ENCODE assay signal across 14 cellular contexts in genomic region chr1:155124503-155125463, GRCh38. TPM values are rescaled to one million over a fixed set of nuclear protein-coding genes. Genes with fewer than 3 reads are reported as not detected.
DNase-seq lines count a peak whose midpoint lies in the region; ATAC-seq and TF ChIP-seq lines count a peak whose summit lies in the region.
"Had no signal": no experiment of that assay in that cellular context is flagged by ENCODE, and none has a peak within 500 bp of the region (broad histone marks: within the 10 kb centered on the region; RNA-seq: fewer than 3 reads in every experiment).

No MANE protein-coding gene starts in this region.

- H3K27ac ChIP-seq in Panc1 (ENCODE audit: low read length) = peak overlapping the region; percentile 65

- no peaks in the 10 kb centered on the region for H3K36me3 Mint-ChIP-seq in activated CD4-positive, alpha-beta memory T cell treated with anti-CD3 and anti-CD28 coated beads for 36 hours
- H3K36me3 Mint-ChIP-seq: activated naive CD8-positive, alpha-beta T cell had no signal

- peaks cover 3% of the 10 kb centered on the region; the same call in 1 of the 2 replicates for H3K36me3 ChIP-seq in Panc1 (ENCODE audit: control insufficient read depth, insufficient read depth, low read length)
- H3K36me3 ChIP-seq: thyroid gland had no signal

- peaks cover 47% of the 10 kb centered on the region for H3K4me1 ChIP-seq in Panc1 (ENCODE audit: control insufficient read depth, insufficient read depth, low read length)

- H3K27ac Mint-ChIP-seq in activated CD4-positive, alpha-beta memory T cell treated with anti-CD3 and anti-CD28 coated beads for 36 hours = no peak overlapping the region
- H3K27ac Mint-ChIP-seq: activated CD4-positive, alpha-beta T cell treated with anti-CD3 and anti-CD28 coated beads, Interleukin-2, amount 10 ng/mL, durations not matched to agents 24 days and 14 days; activated naive CD8-positive, alpha-beta T cell had no signal

- POLR2A ChIA-PET in Panc1 (lab: Charles Lee) = interaction anchor here (0.6 kb wide), 1 partner anchor 10 kb away, joined by 3 read pairs; no protein-coding TSS in a partner anchor
- POLR2A ChIA-PET in activated CD4-positive, alpha-beta memory T cell treated with anti-CD3 and anti-CD28 coated beads for 36 hours (lab: Charles Lee) = no interaction called here

- no peak for ATAC-seq in Panc1

- no TSS peak for BruUV-seq in Panc1 (replicated peaks; lab: Mats Ljungman, UMichigan)

- no peak overlapping the region for H3K4me3 Mint-ChIP-seq in activated CD4-positive, alpha-beta memory T cell treated with anti-CD3 and anti-CD28 coated beads for 36 hours

- in situ Hi-C loops in Panc1 (cut with HindIII; ENCODE audit: low pct_unique_long_range_greater_than_20kb, low sequenced_read_pairs) = no loop called here

- H3K9me3 Mint-ChIP-seq in activated CD4-positive, alpha-beta memory T cell treated with anti-CD3 and anti-CD28 coated beads for 36 hours = no peaks in the 10 kb centered on the region
- H3K9me3 Mint-ChIP-seq: activated CD4-positive, alpha-beta T cell treated with anti-CD3 and anti-CD28 coated beads, Interleukin-2, amount 10 ng/mL, durations not matched to agents 24 days and 14 days had no signal

- no peaks in the 10 kb centered on the region for H3K9me3 ChIP-seq in Panc1 (ENCODE audit: control insufficient read depth, insufficient read depth, low read depth, low read length)
- H3K9me3 ChIP-seq: thyroid gland had no signal

- H3K4me1 Mint-ChIP-seq in activated CD4-positive, alpha-beta memory T cell treated with anti-CD3 and anti-CD28 coated beads for 36 hours (ENCODE audit: low read depth) = peaks cover 29% of the 10 kb centered on the region

- DNase-seq in 8988T = peak; percentile 63
- no peak for DNase-seq in Panc1 (ENCODE audit: low read depth, low spot score)
- peak; percentile 57 for DNase-seq in ecto neural progenitor cell (ENCODE audit: low spot score)
- peak; percentile 50 to 89 for DNase-seq in lung microvascular endothelial cell (ENCODE audit: low read depth in 2 of 2)
- DNase-seq in activated CD4-positive, alpha-beta memory T cell treated with anti-CD3 and anti-CD28 coated beads for 36 hours = no peak
- DNase-seq in stimulated activated CD4-positive, alpha-beta T cell treated with anti-CD3 and anti-CD28 coated beads, Interleukin-4, amount 100 ng/mL, for 1 hour = no peak
- no peak for DNase-seq in NCI-H187 (lab: John Stamatoyannopoulos, UW)
- no peak for DNase-seq in GF-D8 (lab: John Stamatoyannopoulos, UW)
- DNase-seq: activated CD4-positive, alpha-beta T cell treated with anti-CD3 and anti-CD28 coated beads, Interleukin-2, amount 10 ng/mL, durations not matched to agents 24 days and 14 days; NCI-H1694 treated with DMSO at 0.1 percent for 48 hours; stimulated activated CD4-positive, alpha-beta T cell treated with anti-CD3 and anti-CD28 coated beads, Interleukin-2, amount 100 ng/mL, for 24 hours had no signal

- intact Hi-C loops in Panc1 (cut with micrococcal nuclease; ENCODE audit: unreplicated experiment) = loop anchor here (5.0 kb wide), 1 partner anchor 32 kb away; no protein-coding TSS in a partner anchor
- intact Hi-C loops in activated CD4-positive, alpha-beta memory T cell treated with anti-CD3 and anti-CD28 coated beads for 36 hours (cut with micrococcal nuclease) = no loop called here

- peak overlapping the region in 1 of 2 experiments; percentile 18; a peak in 1 of 4 replicates for H3K4me3 ChIP-seq in Panc1 (ENCODE audit: low read depth in 2 of 2, low read length in 2 of 2)

- TF ChIP-seq CTCF in Panc1 (IDR thresholded peaks at IDR 0.05) = no peak

- H3K27me3 ChIP-seq in Panc1 (ENCODE audit: control insufficient read depth, insufficient read depth, low read length) = no peaks in the 10 kb centered on the region
- H3K27me3 ChIP-seq: thyroid gland had no signal

- CTCF ChIA-PET in Panc1 (lab: Charles Lee) = interaction anchor here (0.7 to 1.7 kb wide), 3 partner anchors 9 to 33 kb away, joined by 5 to 7 read pairs (median 5); no protein-coding TSS in a partner anchor
- CTCF ChIA-PET in activated CD4-positive, alpha-beta memory T cell treated with anti-CD3 and anti-CD28 coated beads for 36 hours (lab: Charles Lee) = interaction anchor here (1.4 to 4.4 kb wide), 6 partner anchors 33 to 79 kb away, joined by 4 to 15 read pairs (median 9); partner anchors contain the start of gene KRTCAP2

- peaks cover 23% of the 10 kb centered on the region for H3K27me3 Mint-ChIP-seq in activated CD4-positive, alpha-beta memory T cell treated with anti-CD3 and anti-CD28 coated beads for 36 hours
- H3K27me3 Mint-ChIP-seq: activated naive CD8-positive, alpha-beta T cell had no signal

RNA-seq across cellular contexts. Expression of gene EFNA1, which starts 2.9 kb away (rescaled TPM):
- total RNA-seq in Panc1 (2021; ENCODE audit: unreplicated experiment) = 23.8 TPM
- 37.9 TPM for polyA plus RNA-seq in Panc1 (2012; ENCODE audit: insufficient read length)
- total RNA-seq in lung microvascular endothelial cell = 127 and 129 TPM in 2 replicates
- under 1 TPM in 1 of 2 experiments, not detected in 1; 0.24 TPM for total RNA-seq in activated CD4-positive, alpha-beta memory T cell treated with anti-CD3 and anti-CD28 coated beads for 36 hours
- total RNA-seq: activated CD4-positive, alpha-beta T cell treated with anti-CD3 and anti-CD28 coated beads, Interleukin-2, amount 10 ng/mL, durations not matched to agents 24 days and 14 days; fibroblast of lung had no signal

RNA-seq across cellular contexts. Expression of gene SLC50A1, which starts 10.9 kb away (rescaled TPM):
- 67.4 TPM for total RNA-seq in Panc1 (2021; ENCODE audit: unreplicated experiment)
- 79.4 TPM for polyA plus RNA-seq in Panc1 (2012; ENCODE audit: insufficient read length)
- 36.9 and 41.8 TPM in 2 replicates for total RNA-seq in lung microvascular endothelial cell
- total RNA-seq in activated CD4-positive, alpha-beta memory T cell treated with anti-CD3 and anti-CD28 coated beads for 36 hours = 10 to 100 TPM; 60.1 TPM

RNA-seq across cellular contexts. Expression of gene DPM3, which starts 15.5 kb away (rescaled TPM):
- 66.0 TPM for total RNA-seq in Panc1 (2021; ENCODE audit: unreplicated experiment)
- polyA plus RNA-seq in Panc1 (2012; ENCODE audit: insufficient read length) = 89.1 TPM
- 25.5 and 34.9 TPM in 2 replicates for total RNA-seq in lung microvascular endothelial cell
- total RNA-seq in activated CD4-positive, alpha-beta memory T cell treated with anti-CD3 and anti-CD28 coated beads for 36 hours = 10 to 100 TPM; 34.1 to 37.7 TPM

RNA-seq across cellular contexts. Expression of gene EFNA3, which starts 46.1 kb away (rescaled TPM):
- total RNA-seq in Panc1 (2021; ENCODE audit: unreplicated experiment) (2.3 TPM), lung microvascular endothelial cell (0.79 and 1.3 TPM in 2 replicates)
- 6.0 TPM for polyA plus RNA-seq in Panc1 (2012; ENCODE audit: insufficient read length)
- 1 to 10 TPM; 2.4 to 2.6 TPM for total RNA-seq in activated CD4-positive, alpha-beta memory T cell treated with anti-CD3 and anti-CD28 coated beads for 36 hours

RNA-seq across cellular contexts. Expression of gene KRTCAP2, which starts 48.3 kb away (rescaled TPM):
- total RNA-seq in Panc1 (2021; ENCODE audit: unreplicated experiment) (155 TPM), lung microvascular endothelial cell (169 and 232 TPM in 2 replicates)
- polyA plus RNA-seq in Panc1 (2012; ENCODE audit: insufficient read length) = 207 TPM
- 100 to 1,000 TPM; 138 to 146 TPM for total RNA-seq in activated CD4-positive, alpha-beta memory T cell treated with anti-CD3 and anti-CD28 coated beads for 36 hours

Comparison
In these comparisons a context has a peak if more than half of its experiments do, and no peak if none do; other contexts are left out.
1. DNase-seq: peak in 8988T (single experiment), ecto neural progenitor cell (single experiment) and lung microvascular endothelial cell (2 of 2); none in Panc1 (single experiment), activated CD4-positive, alpha-beta memory T cell treated with anti-CD3 and anti-CD28 coated beads for 36 hours (single experiment), stimulated activated CD4-positive, alpha-beta T cell treated with anti-CD3 and anti-CD28 coated beads, Interleukin-4, amount 100 ng/mL, for 1 hour (single experiment), NCI-H187 (0 of 2) and GF-D8 (single experiment).
2. RNA of gene EFNA1, which starts 2.9 kb away (total RNA-seq): 127 to 129 TPM in lung microvascular endothelial cell and 23.8 TPM in Panc1 (single experiment); 0.24 TPM in activated CD4-positive, alpha-beta memory T cell treated with anti-CD3 and anti-CD28 coated beads for 36 hours; every median in the first group is over 10 times any median in the second.